Comparison of ENCODE assay signal across 26 cellular contexts in the genomic region with DNA sequence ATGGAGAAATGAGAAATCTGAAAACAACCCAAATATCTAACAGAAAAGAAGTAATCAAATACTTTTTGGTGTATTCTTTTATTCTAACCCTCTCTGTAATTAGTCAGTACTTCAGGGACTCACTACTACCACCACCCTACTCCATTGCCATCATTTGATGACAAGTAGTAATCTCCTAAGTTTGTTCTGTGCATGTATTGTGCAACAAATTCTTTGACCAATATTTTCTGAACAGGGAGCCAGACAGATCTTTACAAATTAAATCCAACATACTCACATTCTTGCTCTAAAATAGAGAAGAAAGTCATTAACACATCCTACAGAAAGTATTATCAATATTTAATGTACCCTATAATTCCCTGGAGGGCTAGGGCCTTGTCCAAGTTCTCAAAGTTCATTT.
"Had no signal": no experiment of that assay in that cellular context is flagged by ENCODE, and none has a peak within 500 bp of the region (broad histone marks: within the 10 kb centered on the region; RNA-seq: fewer than 3 reads in every experiment).

No MANE protein-coding gene starts in this region.

- DNase-seq: colonic mucosa; cortex of kidney; dermis blood vessel endothelial cell; dorsolateral prefrontal cortex; effector CD4-positive, alpha-beta T cell; effector CD8-positive, alpha-beta T cell; effector memory CD4-positive, alpha-beta T cell; effector memory CD8-positive, alpha-beta T cell; endodermal cell; erythroblast; esophagus squamous epithelium; foreskin fibroblast; foreskin keratinocyte; foreskin melanocyte; gastrocnemius medialis; glutamatergic neuron; head of caudate nucleus; heart left ventricle; heart right ventricle had no signal

- H3K4me3 ChIP-seq: colonic mucosa, coronary artery, dorsolateral prefrontal cortex, esophagus muscularis mucosa, esophagus squamous epithelium, gastrocnemius medialis, gastroesophageal sphincter, heart left ventricle, heart right ventricle had no signal

- H3K27me3 ChIP-seq: colonic mucosa, dorsolateral prefrontal cortex, esophagus muscularis mucosa, esophagus squamous epithelium, foreskin keratinocyte, gastrocnemius medialis, gastroesophageal sphincter, heart left ventricle, heart right ventricle had no signal

- H3K27ac ChIP-seq: colonic mucosa, coronary artery, dorsolateral prefrontal cortex, epithelial cell of prostate, esophagus muscularis mucosa, esophagus squamous epithelium, foreskin keratinocyte, gastrocnemius medialis, gastroesophageal sphincter, heart left ventricle, heart right ventricle had no signal

- H3K9me3 ChIP-seq: colonic mucosa, esophagus muscularis mucosa, esophagus squamous epithelium, gastrocnemius medialis, gastroesophageal sphincter, heart left ventricle had no signal

- FAIRE-seq: endometrium, endothelial cell of umbilical vein had no signal

- ATAC-seq: effector memory CD8-positive, alpha-beta T cell; esophagus mucosa; foreskin keratinocyte; gastrocnemius medialis; gastroesophageal sphincter; heart left ventricle; heart right ventricle had no signal

- H3K36me3 ChIP-seq: colonic mucosa, esophagus muscularis mucosa, esophagus squamous epithelium, gastrocnemius medialis, gastroesophageal sphincter, heart left ventricle, heart right ventricle had no signal

- H3K4me1 ChIP-seq: colonic mucosa, esophagus muscularis mucosa, esophagus squamous epithelium, foreskin keratinocyte, gastrocnemius medialis, gastroesophageal sphincter, heart left ventricle, heart right ventricle had no signal
